8 cellular contexts compared by ENCODE assay signal in the genomic region with DNA sequence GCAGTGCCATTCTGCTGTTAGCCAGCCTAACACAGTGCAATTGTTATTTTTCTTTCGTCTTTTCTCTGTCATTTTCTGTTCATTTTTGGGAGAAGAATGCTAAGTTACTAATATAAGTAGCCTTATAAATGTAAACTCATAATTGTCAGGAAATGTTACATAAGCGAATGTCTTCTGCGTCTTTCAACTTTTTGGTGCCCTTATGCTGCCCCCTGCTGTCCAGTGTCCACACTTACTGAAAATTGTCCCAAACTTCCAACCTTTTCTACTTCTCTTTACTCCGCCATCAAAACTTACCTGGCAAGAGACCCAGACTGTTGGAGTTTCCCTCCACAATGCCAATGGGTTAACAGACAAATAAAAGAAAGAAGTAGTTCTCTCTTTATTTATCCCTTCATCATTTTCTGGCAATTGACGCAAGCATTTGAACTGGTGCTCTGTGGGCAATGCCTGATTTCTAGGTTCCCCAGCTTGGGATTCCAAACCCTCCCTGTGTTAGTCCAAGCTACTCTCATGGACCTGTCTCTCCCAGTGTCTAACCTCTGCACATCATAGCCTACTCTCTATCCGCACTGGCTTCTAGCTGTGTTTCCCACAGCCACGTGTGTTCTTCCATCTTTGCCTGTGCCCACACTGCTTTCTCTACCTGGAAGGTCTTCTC. TPM values are rescaled to one million over a fixed set of nuclear protein-coding genes. Genes with fewer than 3 reads are reported as not detected.
DNase-seq lines count a peak whose midpoint lies in the region; ATAC-seq, FAIRE-seq and TF ChIP-seq lines count a peak whose summit lies in the region.

No MANE protein-coding gene starts in this region.

- H3K9me3 Mint-ChIP-seq in neural progenitor cell = peaks cover 9% of the 10 kb centered on the region

- H3K4me3 Mint-ChIP-seq in neural progenitor cell = no peak overlapping the region

- H4K20me1 ChIP-seq in neural progenitor cell (ENCODE audit: low read depth) = peaks cover 46% of the 10 kb centered on the region

- DNase-seq in COR-L47 (lab: John Stamatoyannopoulos, UW) (peak; percentile 16), HFF-Myc (ENCODE audit: extremely low read depth, low read depth) (no peak), RCC 7860 (ENCODE audit: low spot score) (peak; percentile 25), fibroblast of peridontal ligament (ENCODE audit: extremely low read depth) (peak; percentile 85), neural progenitor cell (ENCODE audit: low spot score) (peak; percentile 67), stromal cell of bone marrow (ENCODE audit: low read depth) (peak; percentile 59)
- peak; percentile 59 to 63 for DNase-seq in activated T-helper 1 cell treated with anti-CD3 and anti-CD28 coated beads, Interleukin-2, amount 50 U/mL, for 16 hours (ENCODE audit: low read depth in 1 of 2, low spot score in 1 of 2)

- no peak overlapping the region for H3K4me2 ChIP-seq in neural progenitor cell

- no peaks in the 10 kb centered on the region for H3K27me3 ChIP-seq in neural progenitor cell

- H3K4me1 Mint-ChIP-seq in neural progenitor cell = no peaks in the 10 kb centered on the region

- no peak overlapping the region for H2AFZ ChIP-seq in neural progenitor cell (replicated peaks)

- H3K36me3 ChIP-seq in neural progenitor cell = no peaks in the 10 kb centered on the region

- no peak for ATAC-seq in GM21367 (IDR thresholded peaks at IDR 0.05; ENCODE audit: unreplicated experiment)

- peak; percentile 82 for TF ChIP-seq CTCF in HFF-Myc (IDR thresholded peaks at IDR 0.05; ENCODE audit: low read depth, low read length, missing control alignments)
- peak; percentile 81 for TF ChIP-seq CTCF in neural progenitor cell (IDR thresholded peaks at IDR 0.05)

- H3K4me3 ChIP-seq in HFF-Myc (replicated peaks; ENCODE audit: low read depth, low read length) = no peak overlapping the region
- H3K4me3 ChIP-seq in neural progenitor cell = no peak overlapping the region

- FAIRE-seq in RCC 7860 (lab: Jason Lieb, UNC) = peak; percentile 70

- H3K4me1 ChIP-seq in neural progenitor cell = no peaks in the 10 kb centered on the region

- H3K9me3 ChIP-seq in neural progenitor cell (ENCODE audit: low read depth) = no peaks in the 10 kb centered on the region

- peaks cover 12% of the 10 kb centered on the region for H3F3A ChIP-seq in neural progenitor cell (ENCODE audit: low read depth)

- no peak overlapping the region for H3K27ac ChIP-seq in neural progenitor cell

- H3K27me3 Mint-ChIP-seq in neural progenitor cell (ENCODE audit: insufficient read depth, low read depth) = no peaks in the 10 kb centered on the region

- H3K27ac Mint-ChIP-seq in neural progenitor cell = no peak overlapping the region

- peaks cover 81% of the 10 kb centered on the region for H3K79me2 ChIP-seq in neural progenitor cell (ENCODE audit: low read depth)

- H3K36me3 Mint-ChIP-seq in neural progenitor cell = peaks cover 24% of the 10 kb centered on the region

- H3K9ac ChIP-seq in neural progenitor cell = no peak overlapping the region

RNA-seq across cellular contexts. Expression of a gene that starts 21.0 kb away (rescaled TPM):
- total RNA-seq in neural progenitor cell (ENCODE audit: low replicate concordance) = 36.0 and 45.4 TPM in 2 replicates
